ENCODE assay signal across 8 cellular contexts in the genomic region with DNA sequence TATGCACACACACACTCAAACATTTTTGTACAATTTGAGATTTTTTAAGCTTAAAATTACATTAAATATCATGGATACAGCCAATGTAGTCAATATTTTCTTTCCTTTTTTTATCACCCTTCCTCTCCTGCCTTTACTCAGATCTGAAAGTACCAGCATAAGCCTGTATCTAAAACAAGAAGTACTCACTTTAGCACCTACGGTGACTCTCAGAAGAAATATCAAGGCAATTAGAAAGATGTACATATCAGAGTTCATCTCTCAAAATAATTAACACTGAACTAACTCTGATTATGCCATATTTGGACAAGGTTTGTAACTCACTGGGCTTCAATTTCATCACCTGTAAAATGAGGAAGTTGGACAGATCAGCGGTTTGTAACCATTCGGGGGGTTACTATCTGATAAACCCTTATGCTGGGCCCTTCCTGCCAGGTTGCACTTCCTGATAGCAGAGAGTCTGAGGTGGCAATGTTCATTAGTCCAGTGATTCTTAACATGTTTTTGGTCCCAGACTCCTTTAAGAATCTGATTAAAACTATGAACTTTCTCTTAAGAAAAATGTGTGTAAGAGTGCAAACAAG. TPM values are rescaled to one million over a fixed set of nuclear protein-coding genes. Genes with fewer than 3 reads are reported as not detected.
DNase-seq lines count a peak whose midpoint lies in the region; ATAC-seq and TF ChIP-seq lines count a peak whose summit lies in the region.

No MANE protein-coding gene starts in this region.

- no peak overlapping the region for H2BK15ac ChIP-seq in mesendoderm (replicated peaks; ENCODE audit: low read depth)

- peaks cover 8% of the 10 kb centered on the region; the same call in 1 of the 2 replicates for H3F3A ChIP-seq in MM.1S (ENCODE audit: insufficient read depth, low read length)

- H3K79me2 ChIP-seq in MM.1S (ENCODE audit: low read length) (no peaks in the 10 kb centered on the region), mesendoderm (ENCODE audit: control insufficient read depth, insufficient read depth, low read length) (no peaks in the 10 kb centered on the region)

- H3K18ac ChIP-seq in mesendoderm (ENCODE audit: low read length), result no peak overlapping the region

- H3K4me3 ChIP-seq in MM.1S (ENCODE audit: low read length) (peak overlapping the region; percentile 14; the same call in 1 of the 2 replicates), mucosa of descending colon (no peak overlapping the region), vagina (no peak overlapping the region), mesendoderm (ENCODE audit: low read length) (no peak overlapping the region)

- H3K36me3 ChIP-seq in MM.1S (replicated peaks; ENCODE audit: insufficient read depth, low read length), result no peaks in the 10 kb centered on the region
- no peaks in the 10 kb centered on the region for H3K36me3 ChIP-seq in mucosa of descending colon (ENCODE audit: low read depth)
- no peaks in the 10 kb centered on the region for H3K36me3 ChIP-seq in vagina
- H3K36me3 ChIP-seq in mesendoderm (ENCODE audit: control insufficient read depth, insufficient read depth, low read length), result no peaks in the 10 kb centered on the region

- H2AK5ac ChIP-seq in mesendoderm (ENCODE audit: low read length), result no peak overlapping the region

- H3K4ac ChIP-seq in mesendoderm (ENCODE audit: low read depth, low read length), result no peak overlapping the region

- H2BK5ac ChIP-seq in mesendoderm (ENCODE audit: low read length), result no peak overlapping the region

- H3K56ac ChIP-seq in mesendoderm (ENCODE audit: low read length), result no peak overlapping the region

- H4K5ac ChIP-seq in mesendoderm (ENCODE audit: low read length), result no peak overlapping the region

- no peak for TF ChIP-seq POLR2A in vagina (IDR thresholded peaks at IDR 0.05)

- no peaks in the 10 kb centered on the region for H4K20me1 ChIP-seq in MM.1S (ENCODE audit: insufficient read depth, low read length)

- H3K9me2 ChIP-seq in MM.1S (replicated peaks; ENCODE audit: insufficient read depth, low read length), result no peaks in the 10 kb centered on the region

- intact Hi-C loops in mucosa of descending colon (cut with DNase I, micrococcal nuclease), result no loop called here
- intact Hi-C loops in vagina (cut with DNase I), result no loop called here

- no CpG with 5 or more reads among the region's 3 CpGs for WGBS in mesendoderm (ENCODE audit: extremely low coverage, insufficient coverage, low lambda C conversion rate)

- H4K8ac ChIP-seq in mesendoderm (ENCODE audit: low read depth, low read length), result no peak overlapping the region

- H3K23ac ChIP-seq in mesendoderm (ENCODE audit: low read length), result no peak overlapping the region

- peak overlapping the region; percentile 69; the same call in 1 of the 2 replicates for H3K27ac ChIP-seq in MM.1S (ENCODE audit: low read length)
- no peak overlapping the region for H3K27ac ChIP-seq in vagina
- no peak overlapping the region for H3K27ac ChIP-seq in mesendoderm (ENCODE audit: low read depth, low read length)

- H2BK120ac ChIP-seq in mesendoderm (ENCODE audit: low read depth, low read length), result no peak overlapping the region

- peak; percentile 89 for ATAC-seq in GM18861 (IDR thresholded peaks at IDR 0.05; ENCODE audit: unreplicated experiment)
- peak; percentile 96 for ATAC-seq in HG02610 (IDR thresholded peaks at IDR 0.05; ENCODE audit: unreplicated experiment)
- peak; percentile 70 for ATAC-seq in mucosa of descending colon

- H3K27me3 ChIP-seq in MM.1S (replicated peaks; ENCODE audit: insufficient read depth, low read length) (no peaks in the 10 kb centered on the region), vagina (no peaks in the 10 kb centered on the region), mesendoderm (ENCODE audit: insufficient read depth, low read length, poor library complexity) (no peaks in the 10 kb centered on the region)

- H3K4me2 ChIP-seq in MM.1S (ENCODE audit: low read depth, low read length) (peak overlapping the region; percentile 52), mesendoderm (ENCODE audit: low read length) (no peak overlapping the region)

- H3K79me1 ChIP-seq in mesendoderm (ENCODE audit: low read length), result no peaks in the 10 kb centered on the region

- peaks cover 19% of the 10 kb centered on the region for H3K4me1 ChIP-seq in MM.1S (ENCODE audit: low read length)
- H3K4me1 ChIP-seq in mucosa of descending colon (ENCODE audit: low read depth), result no peaks in the 10 kb centered on the region
- H3K4me1 ChIP-seq in vagina, result no peaks in the 10 kb centered on the region
- no peaks in the 10 kb centered on the region for H3K4me1 ChIP-seq in mesendoderm (ENCODE audit: control insufficient read depth, low read depth, low read length)

- H3K9me3 ChIP-seq in MM.1S (replicated peaks; ENCODE audit: insufficient read depth, low read length), result no peaks in the 10 kb centered on the region
- H3K9me3 ChIP-seq in mucosa of descending colon, result no peaks in the 10 kb centered on the region
- no peaks in the 10 kb centered on the region for H3K9me3 ChIP-seq in vagina

- TF ChIP-seq CTCF in MM.1S (IDR thresholded peaks at IDR 0.05; ENCODE audit: low read length) (no peak), mucosa of descending colon (IDR thresholded peaks at IDR 0.05) (no peak), vagina (IDR thresholded peaks at IDR 0.05) (no peak)

- peak overlapping the region; percentile 36 for H2AFZ ChIP-seq in MM.1S (ENCODE audit: low read length)

- DNase-seq in MM.1S, result peak; percentile 71
- no peak for DNase-seq in mucosa of descending colon
- DNase-seq in dermis blood vessel endothelial cell, result no peak
- DNase-seq in globus pallidus (ENCODE audit: low spot score), result no peak
- no peak for DNase-seq in vagina (ENCODE audit: extremely low spot score in 2 of 2)
- no peak for DNase-seq in mesendoderm

- H3K9ac ChIP-seq in MM.1S (ENCODE audit: low read length) (peak overlapping the region; percentile 16; the same call in 1 of the 2 replicates), mesendoderm (ENCODE audit: low read length) (no peak overlapping the region)

RNA-seq across cellular contexts. Expression of a gene that starts 5.7 kb away (rescaled TPM):
- total RNA-seq in mucosa of descending colon (1 to 10 TPM; 1.2 to 2.3 (median 1.3) TPM), dermis blood vessel endothelial cell (under 0.01 TPM in 1 of 2 replicates, not detected in the other), vagina (2.5 TPM)
- polyA plus RNA-seq in mesendoderm (2013, experiment 1 of 2), result not detected
- not detected for polyA plus RNA-seq in mesendoderm (2013, experiment 2 of 2)
